1 cellular context compared by ENCODE assay signal in the genomic region with DNA sequence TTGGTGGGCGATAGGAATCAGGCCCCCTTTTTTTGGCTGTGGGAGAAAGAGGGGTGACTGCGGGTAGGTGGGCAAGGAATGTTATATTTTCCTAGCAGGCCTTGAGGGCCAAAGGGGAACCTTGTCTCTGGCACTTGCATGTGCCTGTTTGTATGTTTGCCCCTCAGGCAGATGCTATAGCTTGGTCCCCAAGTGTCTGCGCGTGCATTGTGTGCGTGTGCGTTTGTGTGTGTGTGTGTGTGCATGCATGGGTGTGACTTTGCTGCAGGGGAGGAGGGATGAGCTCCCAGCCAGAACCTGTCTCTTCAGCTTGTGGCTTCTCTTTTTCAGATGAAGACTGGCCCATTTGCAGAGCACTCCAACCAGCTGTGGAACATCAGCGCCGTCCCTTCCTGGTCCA.
TF ChIP-seq lines count a peak whose summit lies in the region.

No MANE protein-coding gene starts in this region.

TF ChIP-seq in HCT116, 20 proteins besides CTCF, POLR2A, EP300 and RAD21 (continued from another document):
- TF ChIP-seq ZBTB33 (IDR thresholded peaks at IDR 0.05; ENCODE audit: extremely low read depth, insufficient replicate concordance, low read length) (no peak), EGR1 (IDR thresholded peaks at IDR 0.05; ENCODE audit: low read depth) (no peak)
